ENCODE assay signal across 4 cellular contexts in the genomic region with DNA sequence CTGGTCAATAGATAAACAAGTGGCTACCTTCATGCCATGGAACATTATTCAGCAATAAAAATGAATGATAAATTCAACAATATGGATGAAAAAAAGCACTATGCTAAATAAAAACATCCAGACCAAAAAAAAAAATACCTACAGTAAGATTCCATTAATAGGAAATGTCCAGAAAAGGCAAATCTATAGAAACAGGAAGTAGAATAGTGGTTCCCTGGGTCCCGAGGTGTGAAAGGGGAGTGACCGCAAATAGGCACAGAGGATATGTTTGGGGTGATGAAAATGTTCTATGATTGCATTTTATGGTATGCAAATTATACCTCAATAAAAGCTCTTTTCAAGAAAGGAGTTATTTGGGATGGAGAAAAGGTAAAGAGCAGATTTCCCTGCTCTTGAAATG. TPM values are rescaled to one million over a fixed set of nuclear protein-coding genes. Genes with fewer than 3 reads are reported as not detected.
"Had no signal": no experiment of that assay in that cellular context is flagged by ENCODE, and none has a peak within 500 bp of the region (broad histone marks: within the 10 kb centered on the region; RNA-seq: fewer than 3 reads in every experiment).

No MANE protein-coding gene starts in this region.

- ATAC-seq: GM12878 had no signal

- DNase-seq: GDM1, GF-D8 had no signal

RNA-seq across cellular contexts. Expression of a gene that starts 3.6 kb away (rescaled TPM):
- total RNA-seq: G401, GM12878 had no signal
